In genomic region chr9:104108315-104108714, GRCh38 we compare ENCODE assay signal across 22 cellular contexts.
"Had no signal": no experiment of that assay in that cellular context is flagged by ENCODE, and none has a peak within 500 bp of the region (broad histone marks: within the 10 kb centered on the region; RNA-seq: fewer than 3 reads in every experiment).

No MANE protein-coding gene starts in this region.

- H3K27me3 Mint-ChIP-seq: activated CD4-positive, alpha-beta memory T cell treated with anti-CD3 and anti-CD28 coated beads, Interleukin-2, amount 10 ng/mL, durations not matched to agents 7 days and 5 days; activated CD4-positive, alpha-beta T cell treated with anti-CD3 and anti-CD28 coated beads, Interleukin-2, amount 10 ng/mL, durations not matched to agents 7 days and 5 days; activated naive CD8-positive, alpha-beta T cell; activated T-cell treated with anti-CD3 and anti-CD28 coated beads, Interleukin-2, amount 50 U/mL, for 24 hours; brain; central memory CD8-positive, alpha-beta T cell; dendritic cell treated with granulocyte-macrophage colony-stimulating factor and Interleukin-4, amounts not matched to agents 40 ng/mL and 50 ng/mL, for 4 days had no signal

- DNase-seq: activated CD4-positive, alpha-beta memory T cell treated with anti-CD3 and anti-CD28 coated beads, Interleukin-2, amount 10 ng/mL, durations not matched to agents 7 days and 5 days; activated CD4-positive, alpha-beta T cell treated with anti-CD3 and anti-CD28 coated beads for 1 hour; activated CD4-positive, alpha-beta T cell treated with anti-CD3 and anti-CD28 coated beads for 4 hours; activated CD4-positive, alpha-beta T cell treated with anti-CD3 and anti-CD28 coated beads, Interleukin-2, amount 10 ng/mL, durations not matched to agents 7 days and 5 days; activated CD4-positive, alpha-beta T cell treated with anti-CD3 and anti-CD28 coated beads, Interleukin-2, amount 50 U/mL, for 4 hours; activated CD8-positive, alpha-beta memory T cell treated with anti-CD3 and anti-CD28 coated beads, Interleukin-2, amount 50 U/mL, for 48 hours; activated gamma-delta T cell; activated naive CD4-positive, alpha-beta T cell treated with anti-CD3 and anti-CD28 coated beads, Interleukin-2, amount 50 U/mL, for 16 hours; activated naive CD4-positive, alpha-beta T cell treated with Interleukin-2 at 50 U/mL for 16 hours; activated T-cell treated with anti-CD3 and anti-CD28 coated beads for 4 hours; activated T-cell treated with anti-CD3 and anti-CD28 coated beads, Interleukin-2, amount 50 U/mL, for 24 hours; dorsolateral prefrontal cortex; effector memory CD4-positive, alpha-beta T cell; endodermal cell; esophagus squamous epithelium; head of caudate nucleus had no signal

- H3K4me3 Mint-ChIP-seq: activated CD4-positive, alpha-beta memory T cell treated with anti-CD3 and anti-CD28 coated beads, Interleukin-2, amount 10 ng/mL, durations not matched to agents 7 days and 5 days; activated CD4-positive, alpha-beta T cell treated with anti-CD3 and anti-CD28 coated beads, Interleukin-2, amount 10 ng/mL, durations not matched to agents 7 days and 5 days; activated naive CD8-positive, alpha-beta T cell; activated T-cell treated with anti-CD3 and anti-CD28 coated beads, Interleukin-2, amount 50 U/mL, for 24 hours; activated T-cell treated with anti-CD3 and anti-CD28 coated beads, Interleukin-2, amount 50 U/mL, for 72 hours; brain; central memory CD8-positive, alpha-beta T cell; dendritic cell treated with granulocyte-macrophage colony-stimulating factor and Interleukin-4, amounts not matched to agents 40 ng/mL and 50 ng/mL, for 4 days; endodermal cell; WTC11 had no signal

- H3K4me1 Mint-ChIP-seq: activated CD4-positive, alpha-beta memory T cell treated with anti-CD3 and anti-CD28 coated beads, Interleukin-2, amount 10 ng/mL, durations not matched to agents 7 days and 5 days; activated CD4-positive, alpha-beta T cell treated with anti-CD3 and anti-CD28 coated beads, Interleukin-2, amount 10 ng/mL, durations not matched to agents 7 days and 5 days; brain; central memory CD8-positive, alpha-beta T cell; endodermal cell; WTC11 had no signal

- H3K9me3 Mint-ChIP-seq: activated CD4-positive, alpha-beta memory T cell treated with anti-CD3 and anti-CD28 coated beads, Interleukin-2, amount 10 ng/mL, durations not matched to agents 7 days and 5 days; activated CD4-positive, alpha-beta T cell treated with anti-CD3 and anti-CD28 coated beads, Interleukin-2, amount 10 ng/mL, durations not matched to agents 7 days and 5 days; activated T-cell treated with anti-CD3 and anti-CD28 coated beads, Interleukin-2, amount 50 U/mL, for 24 hours; activated T-cell treated with anti-CD3 and anti-CD28 coated beads, Interleukin-2, amount 50 U/mL, for 72 hours; brain; central memory CD8-positive, alpha-beta T cell; dendritic cell treated with granulocyte-macrophage colony-stimulating factor and Interleukin-4, amounts not matched to agents 40 ng/mL and 50 ng/mL, for 4 days; endodermal cell; WTC11 had no signal

- H3K27ac Mint-ChIP-seq: activated CD4-positive, alpha-beta memory T cell treated with anti-CD3 and anti-CD28 coated beads, Interleukin-2, amount 10 ng/mL, durations not matched to agents 7 days and 5 days; activated CD4-positive, alpha-beta T cell treated with anti-CD3 and anti-CD28 coated beads, Interleukin-2, amount 10 ng/mL, durations not matched to agents 7 days and 5 days; activated naive CD8-positive, alpha-beta T cell; activated T-cell treated with anti-CD3 and anti-CD28 coated beads, Interleukin-2, amount 50 U/mL, for 24 hours; activated T-cell treated with anti-CD3 and anti-CD28 coated beads, Interleukin-2, amount 50 U/mL, for 72 hours; brain; dendritic cell treated with granulocyte-macrophage colony-stimulating factor and Interleukin-4, amounts not matched to agents 40 ng/mL and 50 ng/mL, for 4 days; endodermal cell; WTC11 had no signal
